Comparison of ENCODE assay signal across 1 cellular context in the genomic region with DNA sequence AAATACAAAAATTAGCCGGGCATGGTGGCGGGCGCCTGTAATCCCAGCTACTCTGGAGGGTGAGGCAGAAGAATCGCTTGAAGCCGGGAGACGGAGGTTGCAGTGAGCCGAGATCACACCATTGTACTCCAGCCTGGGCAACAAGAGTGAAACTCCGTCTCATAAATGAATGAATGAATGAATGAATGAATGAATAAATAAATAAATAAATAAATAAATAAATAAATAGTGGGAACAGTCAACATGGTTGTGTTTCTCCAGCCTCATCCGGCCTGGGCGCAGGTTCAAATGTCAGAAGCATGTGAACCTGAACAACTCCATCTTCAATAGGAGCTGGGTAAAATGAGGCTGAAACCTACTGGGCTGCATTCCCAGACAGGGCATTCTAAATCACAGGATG. TPM values are rescaled to one million over a fixed set of nuclear protein-coding genes. Genes with fewer than 3 reads are reported as not detected.
"Had no signal": no experiment of that assay in that cellular context is flagged by ENCODE, and none has a peak within 500 bp of the region (broad histone marks: within the 10 kb centered on the region; RNA-seq: fewer than 3 reads in every experiment).

No MANE protein-coding gene starts in this region.

RNA-seq across cellular contexts. Expression of a gene that starts 58.1 kb away (rescaled TPM):
- total RNA-seq: OCI-LY7 had no signal
